ENCODE assay signal across 19 cellular contexts in genomic region chr6:100440935-100441334, GRCh38. TPM values are rescaled to one million over a fixed set of nuclear protein-coding genes. Genes with fewer than 3 reads are reported as not detected.
DNase-seq lines count a peak whose midpoint lies in the region; ATAC-seq, FAIRE-seq and TF ChIP-seq lines count a peak whose summit lies in the region.
"Had no signal": no experiment of that assay in that cellular context is flagged by ENCODE, and none has a peak within 500 bp of the region (broad histone marks: within the 10 kb centered on the region; RNA-seq: fewer than 3 reads in every experiment).

No MANE protein-coding gene starts in this region.

- H3K4me2 ChIP-seq in endothelial cell of umbilical vein (ENCODE audit: insufficient read depth, low read length) (no peak overlapping the region), H9 (ENCODE audit: insufficient read depth, insufficient read length, low read length) (no peak overlapping the region)
- H3K4me2 ChIP-seq: BLaER1 had no signal

- no peak for FAIRE-seq in endothelial cell of umbilical vein (lab: Jason Lieb, UNC)
- FAIRE-seq: GM12892, GM18507, HepG2 had no signal

- intact Hi-C loops in endothelial cell of umbilical vein (cut with micrococcal nuclease), result no loop called here

- no peaks in the 10 kb centered on the region for H3K23me2 ChIP-seq in H9 (ENCODE audit: insufficient read length, low read depth, low read length, poor library complexity, severe bottlenecking)

- no peak overlapping the region for H3K4me3 Mint-ChIP-seq in H9
- H3K4me3 Mint-ChIP-seq: CD14-positive monocyte; CD4-positive, alpha-beta memory T cell; IgD-negative memory B cell had no signal

- H3K18ac ChIP-seq in H9 (ENCODE audit: insufficient read length, low read depth, low read length), result no peak overlapping the region

- H3K4ac ChIP-seq in H9 (ENCODE audit: low read depth, low read length), result no peak overlapping the region

- H3K4me1 ChIP-seq in endothelial cell of umbilical vein (ENCODE audit: control insufficient read depth, extremely low read depth, insufficient read depth, low read length) (no peaks in the 10 kb centered on the region), foreskin keratinocyte (no peaks in the 10 kb centered on the region), H9 (ENCODE audit: insufficient read depth, low read length) (no peaks in the 10 kb centered on the region)
- H3K4me1 ChIP-seq: BLaER1 had no signal

- no peak overlapping the region for H3K9ac ChIP-seq in endothelial cell of umbilical vein (replicated peaks; ENCODE audit: extremely low read depth, insufficient read depth, low read length)
- H3K9ac ChIP-seq in H9 (ENCODE audit: extremely low read depth, insufficient read length, low read length), result no peak overlapping the region
- H3K9ac ChIP-seq: BLaER1 had no signal

- no peaks in the 10 kb centered on the region for H4K20me1 ChIP-seq in endothelial cell of umbilical vein (replicated peaks; ENCODE audit: control insufficient read depth, extremely low read depth, insufficient read depth, low read length)
- H4K20me1 ChIP-seq in H9 (ENCODE audit: control insufficient read depth, insufficient read depth, insufficient read length), result no peaks in the 10 kb centered on the region
- H4K20me1 ChIP-seq: BLaER1 had no signal

- no peak overlapping the region for H2BK20ac ChIP-seq in H9 (ENCODE audit: low read depth, low read length, poor library complexity, severe bottlenecking)

- H2AFZ ChIP-seq in endothelial cell of umbilical vein (ENCODE audit: low read depth, low read length), result no peak overlapping the region
- no peak overlapping the region for H2AFZ ChIP-seq in H9 (ENCODE audit: low read length)

- peaks cover 2 to 8% of the 10 kb centered on the region in 2 experiments for H3K27me3 ChIP-seq in endothelial cell of umbilical vein (ENCODE audit: control insufficient read depth in 2 of 2, insufficient read depth in 2 of 2, low read length in 2 of 2)
- H3K27me3 ChIP-seq in foreskin keratinocyte, result peaks cover 92% of the 10 kb centered on the region
- H3K27me3 ChIP-seq in H9 (ENCODE audit: insufficient read depth, low read length), result peaks cover 2% of the 10 kb centered on the region; the same call in 1 of the 2 replicates
- H3K27me3 ChIP-seq: BLaER1 had no signal

- no peaks in the 10 kb centered on the region for H3K36me3 Mint-ChIP-seq in H9 (ENCODE audit: insufficient read depth in 1 of 3, low read depth in 3 of 3)
- H3K36me3 Mint-ChIP-seq: CD14-positive monocyte; CD4-positive, alpha-beta memory T cell had no signal

- no peak overlapping the region for H3K14ac ChIP-seq in H9 (ENCODE audit: insufficient read depth, low read length)

- H3K9me3 Mint-ChIP-seq in H9, result no peaks in the 10 kb centered on the region; a peak in 1 of 5 replicates

- H3K79me2 ChIP-seq in endothelial cell of umbilical vein (ENCODE audit: control insufficient read depth, insufficient read depth, low read length) (no peaks in the 10 kb centered on the region), H9 (ENCODE audit: insufficient read depth, low read length) (no peaks in the 10 kb centered on the region)

- H3K36me3 ChIP-seq in endothelial cell of umbilical vein (ENCODE audit: control insufficient read depth in 2 of 2, extremely low read depth in 1 of 2, insufficient read depth in 2 of 2, low read length in 2 of 2), result no peaks in the 10 kb centered on the region
- H3K36me3 ChIP-seq: BLaER1 had no signal

- H3K56ac ChIP-seq in H9 (ENCODE audit: insufficient read length, low read depth, low read length), result no peak overlapping the region

- peaks cover 21% of the 10 kb centered on the region for H3K27me3 Mint-ChIP-seq in H9 (ENCODE audit: low read depth)

- no peak overlapping the region for H3K4me3 ChIP-seq in endothelial cell of umbilical vein (replicated peaks in 1 of 3; ENCODE audit: insufficient read depth in 1 of 3, low read depth in 1 of 3, low read length in 3 of 3)
- H3K4me3 ChIP-seq: BLaER1 had no signal

- H3K9me3 ChIP-seq in endothelial cell of umbilical vein (replicated peaks; ENCODE audit: control insufficient read depth, insufficient read depth, low read length), result no peaks in the 10 kb centered on the region
- no peaks in the 10 kb centered on the region for H3K9me3 ChIP-seq in H9 (ENCODE audit: control insufficient read depth, low read depth, low read length)
- H3K9me3 ChIP-seq: BLaER1 had no signal

- dilution Hi-C loops in endothelial cell of umbilical vein (cut with MboI; ENCODE audit: extremely low pct_ligation_motif_present, low sequenced_read_pairs), result no loop called here

- no peak overlapping the region for H2BK5ac ChIP-seq in H9 (ENCODE audit: insufficient read length, low read length)

- peaks cover 2 to 4% of the 10 kb centered on the region in 2 experiments; a peak in 2 of 4 replicates for H3K4me1 Mint-ChIP-seq in H9
- H3K4me1 Mint-ChIP-seq: CD14-positive monocyte; CD4-positive, alpha-beta memory T cell; IgD-negative memory B cell had no signal

- TF ChIP-seq POLR2A in endothelial cell of umbilical vein (IDR thresholded peaks at IDR 0.05; ENCODE audit: low read depth, low read length), result no peak

- TF ChIP-seq CTCF in endothelial cell of umbilical vein (IDR thresholded peaks at IDR 0.05; ENCODE audit: extremely low read depth in 1 of 2, insufficient read depth in 1 of 2, low read depth in 1 of 2, low read length in 2 of 2) (no peak), foreskin keratinocyte (conservative IDR thresholded peaks at IDR 0.05) (no peak), H9 (conservative IDR thresholded peaks at IDR 0.05) (no peak)

- H2BK15ac ChIP-seq in H9 (ENCODE audit: low read depth, low read length), result no peak overlapping the region

- H4K8ac ChIP-seq in H9 (replicated peaks; ENCODE audit: insufficient read length, low read depth, low read length), result no peak overlapping the region

- H3K23ac ChIP-seq in H9 (ENCODE audit: insufficient read length, low read depth, low read length), result no peak overlapping the region

- H4K91ac ChIP-seq in H9 (ENCODE audit: insufficient read length, low read depth, low read length), result no peak overlapping the region

- WGBS in H9 (ENCODE audit: extremely low coverage, insufficient read length, low lambda C conversion rate), result no CpG with 5 or more reads among the region's 1 CpG

- no peak overlapping the region for H4K5ac ChIP-seq in H9 (ENCODE audit: insufficient read length, low read depth, low read length)

- H3K9me1 ChIP-seq in endothelial cell of umbilical vein (replicated peaks; ENCODE audit: control insufficient read depth, extremely low read depth, insufficient read depth, low read length), result no peaks in the 10 kb centered on the region

- POLR2A ChIA-PET in endothelial cell of umbilical vein (lab: Charles Lee), result no interaction called here

- no peak for ATAC-seq in GM21360 (IDR thresholded peaks at IDR 0.05; ENCODE audit: unreplicated experiment)
- no peak for ATAC-seq in foreskin keratinocyte
- ATAC-seq: HepG2 had no signal

- no TSS peak for BruUV-seq in endothelial cell of umbilical vein (replicated peaks; lab: Mats Ljungman, UMichigan)

- no peak overlapping the region for H2AK5ac ChIP-seq in H9 (ENCODE audit: insufficient read length, low read length)

- no peaks in the 10 kb centered on the region for H3K79me1 ChIP-seq in H9 (ENCODE audit: insufficient read depth, low read depth, low read length, poor library complexity, severe bottlenecking)

- no peak overlapping the region for H3T11ph ChIP-seq in H9 (ENCODE audit: low read length)

- H2BK12ac ChIP-seq in H9 (ENCODE audit: insufficient read length, low read depth, low read length), result no peak overlapping the region

- CTCF ChIA-PET in endothelial cell of umbilical vein (lab: Charles Lee), result no interaction called here

- DNase-seq in EH (ENCODE audit: low read depth) (peak; percentile 39), M059J (ENCODE audit: low read depth) (peak; percentile 20), endothelial cell of umbilical vein (ENCODE audit: low read depth, low spot score) (peak; percentile 9), kidney tubule cell (ENCODE audit: low spot score) (peak; percentile 78), foreskin keratinocyte (no peak), H9 (no peak)
- DNase-seq: 8988T; CD4-positive, alpha-beta memory T cell; DMS79 treated with DMSO at 0.1 percent for 48 hours; GDM1; GOT3 had no signal

- no peak overlapping the region for H3K27ac ChIP-seq in endothelial cell of umbilical vein (ENCODE audit: insufficient read depth, low read depth, low read length)
- H3K27ac ChIP-seq in foreskin keratinocyte, result no peak overlapping the region
- no peak overlapping the region for H3K27ac ChIP-seq in H9 (ENCODE audit: insufficient read length, low read depth, low read length)
- H3K27ac ChIP-seq: BLaER1 had no signal

- H3K27ac Mint-ChIP-seq in H9, result no peak overlapping the region
- H3K27ac Mint-ChIP-seq: CD14-positive monocyte; CD4-positive, alpha-beta memory T cell; IgD-negative memory B cell had no signal

- no peak overlapping the region for H2BK120ac ChIP-seq in H9 (ENCODE audit: low read depth, low read length, poor library complexity, severe bottlenecking)

TF ChIP-seq in endothelial cell of umbilical vein, 7 proteins besides CTCF, POLR2A, EP300 and RAD21:
- TF ChIP-seq POLR2AphosphoS5 (IDR thresholded peaks at IDR 0.05; ENCODE audit: insufficient read depth, low read depth, low read length) (no peak), JUN (IDR thresholded peaks at IDR 0.05; ENCODE audit: borderline replicate concordance, insufficient read depth, insufficient read length, low read depth) (no peak)

RNA-seq across cellular contexts. Expression of gene SIM1, which starts 23.8 kb away (rescaled TPM):
- 6.0 and 7.8 TPM in 2 replicates for total RNA-seq in M059J (2014; rRNA removed; shearing (Covaris generic))
- total RNA-seq in endothelial cell of umbilical vein (0.29 and 0.39 TPM in 2 replicates), foreskin keratinocyte (not detected in 2 replicates), H9 (2021) (0.07 TPM in 1 of 2 replicates, not detected in the other)
- polyA plus RNA-seq in endothelial cell of umbilical vein (0.11 and 0.14 TPM in 2 replicates), foreskin keratinocyte (not detected in 2 replicates)
- 0.14 and 0.21 TPM in 2 replicates for polyA plus RNA-seq in endothelial cell of umbilical vein (2011; cell fraction: cytosol; rRNA removed)
- polyA plus RNA-seq in endothelial cell of umbilical vein (2011; cell fraction: nucleus; rRNA removed), result 0.34 and 0.41 TPM in 2 replicates
- polyA plus RNA-seq in endothelial cell of umbilical vein (2012), result 0.37 and 0.55 TPM in 2 replicates
- polyA minus RNA-seq in endothelial cell of umbilical vein, result 0.53 and 0.63 TPM in 2 replicates
- polyA minus RNA-seq in endothelial cell of umbilical vein (2011; cell fraction: cytosol; rRNA and poly(A)+ RNA removed), result not detected
- 0.87 and 1.6 TPM in 2 replicates for polyA minus RNA-seq in endothelial cell of umbilical vein (2011; cell fraction: nucleus; rRNA and poly(A)+ RNA removed)
- total RNA-seq: CD4-positive, alpha-beta memory T cell; HepG2 had no signal
- polyA plus RNA-seq: AG04450; CD14-positive monocyte; CD4-positive, alpha-beta memory T cell; HepG2; IgD-negative memory B cell had no signal

Comparison
In these comparisons a context has a peak if more than half of its experiments do, and no peak if none do; other contexts are left out.
1. DNase-seq: peak in EH (single experiment), M059J (single experiment), endothelial cell of umbilical vein (single experiment) and kidney tubule cell (single experiment); none in foreskin keratinocyte (0 of 2) and H9 (single experiment).